Comparison of ENCODE assay signal across 17 cellular contexts in the genomic region with DNA sequence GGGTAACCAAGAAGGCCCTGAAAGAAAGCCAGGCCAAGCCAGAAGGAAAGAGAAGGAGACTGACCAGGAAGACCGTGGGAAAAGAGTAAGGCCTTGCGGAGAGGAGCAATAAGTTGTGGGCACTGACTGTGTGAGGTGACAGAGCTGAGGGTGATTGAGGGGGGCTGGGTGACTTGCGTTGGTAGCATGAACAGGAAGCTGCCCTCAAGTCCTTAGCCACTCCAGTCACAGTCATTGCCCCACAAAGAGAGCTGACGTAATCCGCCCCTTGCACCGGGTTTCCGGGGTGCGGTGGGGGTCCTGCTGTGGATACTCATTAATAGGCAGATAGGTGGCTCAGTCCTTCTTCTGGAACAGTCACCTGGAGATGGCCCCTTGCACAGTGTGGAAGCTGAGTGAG. TPM values are rescaled to one million over a fixed set of nuclear protein-coding genes. Genes with fewer than 3 reads are reported as not detected.
DNase-seq lines count a peak whose midpoint lies in the region; ATAC-seq and TF ChIP-seq lines count a peak whose summit lies in the region.
"Had no signal": no experiment of that assay in that cellular context is flagged by ENCODE, and none has a peak within 500 bp of the region (broad histone marks: within the 10 kb centered on the region; RNA-seq: fewer than 3 reads in every experiment).

No MANE protein-coding gene starts in this region.

- H3K27me3 ChIP-seq in BLaER1 treated with 17β-estradiol and CSF1 and Interleukin-3, amounts not matched to agents 10 nM and 100 nM = no peaks in the 10 kb centered on the region
- H3K27me3 ChIP-seq in Karpas-422 (ENCODE audit: low read length) (no peaks in the 10 kb centered on the region), colonic mucosa (no peaks in the 10 kb centered on the region)

- H3K4me1 ChIP-seq in BLaER1 treated with 17β-estradiol and CSF1 and Interleukin-3, amounts not matched to agents 10 nM and 100 nM = peaks cover 58 to 88% (median 73%) of the 10 kb centered on the region in 10 experiments
- H3K4me1 ChIP-seq in Karpas-422 (ENCODE audit: low read length) (peaks cover 14% of the 10 kb centered on the region), colonic mucosa (peaks cover 5% of the 10 kb centered on the region)

- no peak for TF ChIP-seq CTCF in colonic mucosa (IDR thresholded peaks at IDR 0.05)

- H4K20me1 ChIP-seq in BLaER1 treated with 17β-estradiol and CSF1 and Interleukin-3, amounts not matched to agents 10 nM and 100 nM = no peaks in the 10 kb centered on the region
- H4K20me1 ChIP-seq in Karpas-422 (ENCODE audit: insufficient read depth, low read depth, low read length) = no peaks in the 10 kb centered on the region

- peak in 1 of 2 donors; percentile 72 for ATAC-seq in natural killer cell treated with Interleukin-12 subunit alpha and Interleukin-12 subunit beta and Interleukin-15 and Interleukin-18, amount 100 ng/mL, for 72 hours
- ATAC-seq in GM19463 (IDR thresholded peaks at IDR 0.05; ENCODE audit: unreplicated experiment) = no peak
- no peak for ATAC-seq in activated naive CD4-positive, alpha-beta T cell treated with anti-CD3 and anti-CD28 coated beads, Interleukin-2, amount 50 U/mL, for 72 hours

- peak overlapping the region in 2 of 11 experiments; percentile 29 to 40; a peak in 3 of 22 replicates for H3K9ac ChIP-seq in BLaER1 treated with 17β-estradiol and CSF1 and Interleukin-3, amounts not matched to agents 10 nM and 100 nM
- H3K9ac ChIP-seq in Karpas-422 (ENCODE audit: low read length) (no peak overlapping the region), colonic mucosa (ENCODE audit: low read depth in 2 of 2, low read length in 2 of 2) (no peak overlapping the region)

- peak overlapping the region in 1 of 2 donors; percentile 78 for H3K27ac Mint-ChIP-seq in natural killer cell treated with Interleukin-12 subunit alpha and Interleukin-12 subunit beta and Interleukin-15 and Interleukin-18, amount 100 ng/mL, for 72 hours
- H3K27ac Mint-ChIP-seq in activated naive CD4-positive, alpha-beta T cell treated with anti-CD3 and anti-CD28 coated beads, Interleukin-2, amount 50 U/mL, for 72 hours = no peak overlapping the region

- H3K9me3 ChIP-seq in BLaER1 treated with 17β-estradiol and CSF1 and Interleukin-3, amounts not matched to agents 10 nM and 100 nM (replicated peaks in 1 of 11) = peaks cover 0 to 22% (median 4%) of the 10 kb centered on the region in 11 experiments; a peak in 9 of 22 replicates
- H3K9me3 ChIP-seq in Karpas-422 (ENCODE audit: low read length) = no peaks in the 10 kb centered on the region
- no peaks in the 10 kb centered on the region for H3K9me3 ChIP-seq in colonic mucosa

- H3K36me3 ChIP-seq in BLaER1 treated with 17β-estradiol and CSF1 and Interleukin-3, amounts not matched to agents 10 nM and 100 nM = no peaks in the 10 kb centered on the region
- H3K36me3 ChIP-seq in Karpas-422 (ENCODE audit: insufficient read depth, low read length) (no peaks in the 10 kb centered on the region), colonic mucosa (no peaks in the 10 kb centered on the region)

- H3K4me3 Mint-ChIP-seq in natural killer cell treated with Interleukin-12 subunit alpha and Interleukin-12 subunit beta and Interleukin-15 and Interleukin-18, amount 100 ng/mL, for 72 hours = peak overlapping the region; percentile 3
- H3K4me3 Mint-ChIP-seq: H9 had no signal

- intact Hi-C loops in colonic mucosa (cut with DNase I) = no loop called here

- DNase-seq in Karpas-422 (peak; percentile 19), colonic mucosa (no peak), midbrain (lab: John Stamatoyannopoulos, UW) (no peak)
- DNase-seq in natural killer cell treated with Interleukin-12 subunit alpha and Interleukin-12 subunit beta and Interleukin-15 and Interleukin-18, amount 100 ng/mL, for 72 hours (ENCODE audit: low spot score) = no peak
- no peak for DNase-seq in activated naive CD4-positive, alpha-beta T cell treated with anti-CD3 and anti-CD28 coated beads, Interleukin-2, amount 50 U/mL, for 72 hours (ENCODE audit: low spot score in 2 of 2)
- DNase-seq: Calu3, DMS53, H9, IMR-90, Kasumi-1, MM.1S, NCI-H1417 treated with DMSO at 0.1 percent for 48 hours, NCI-H2029, NCI-H774 had no signal

- H3K36me3 Mint-ChIP-seq in natural killer cell treated with Interleukin-12 subunit alpha and Interleukin-12 subunit beta and Interleukin-15 and Interleukin-18, amount 100 ng/mL, for 72 hours = no peaks in the 10 kb centered on the region
- H3K36me3 Mint-ChIP-seq in activated naive CD4-positive, alpha-beta T cell treated with anti-CD3 and anti-CD28 coated beads, Interleukin-2, amount 50 U/mL, for 72 hours = no peaks in the 10 kb centered on the region

- peak overlapping the region; percentile 45 to 83 (median 68) for H3K4me2 ChIP-seq in BLaER1 treated with 17β-estradiol and CSF1 and Interleukin-3, amounts not matched to agents 10 nM and 100 nM
- no peak overlapping the region for H3K4me2 ChIP-seq in Karpas-422 (ENCODE audit: low read depth, low read length, poor library complexity, severe bottlenecking)

- H3K79me2 ChIP-seq in Karpas-422 (ENCODE audit: low read length) = no peaks in the 10 kb centered on the region

- peak overlapping the region in 9 of 11 experiments; percentile 30 to 97 (median 91); a peak in 17 of 22 replicates for H3K27ac ChIP-seq in BLaER1 treated with 17β-estradiol and CSF1 and Interleukin-3, amounts not matched to agents 10 nM and 100 nM
- H3K27ac ChIP-seq in Karpas-422 (ENCODE audit: low read length) (no peak overlapping the region), colonic mucosa (peak overlapping the region; percentile 75)

- H3K9me3 Mint-ChIP-seq in natural killer cell treated with Interleukin-12 subunit alpha and Interleukin-12 subunit beta and Interleukin-15 and Interleukin-18, amount 100 ng/mL, for 72 hours = no peaks in the 10 kb centered on the region
- no peaks in the 10 kb centered on the region for H3K9me3 Mint-ChIP-seq in activated naive CD4-positive, alpha-beta T cell treated with anti-CD3 and anti-CD28 coated beads, Interleukin-2, amount 50 U/mL, for 72 hours
- H3K9me3 Mint-ChIP-seq: H9 had no signal

- peaks cover 0 to 21% of the 10 kb centered on the region in 2 donors for H3K4me1 Mint-ChIP-seq in natural killer cell treated with Interleukin-12 subunit alpha and Interleukin-12 subunit beta and Interleukin-15 and Interleukin-18, amount 100 ng/mL, for 72 hours (ENCODE audit: low read depth in 2 of 2)
- H3K4me1 Mint-ChIP-seq: H9 had no signal

- no peaks in the 10 kb centered on the region for H3K9me2 ChIP-seq in Karpas-422 (replicated peaks; ENCODE audit: insufficient read depth, low read length)

- H2AFZ ChIP-seq in Karpas-422 (ENCODE audit: low read length) = no peak overlapping the region

- H3K27me3 Mint-ChIP-seq in natural killer cell treated with Interleukin-12 subunit alpha and Interleukin-12 subunit beta and Interleukin-15 and Interleukin-18, amount 100 ng/mL, for 72 hours = peaks cover 0 to 14% of the 10 kb centered on the region in 2 donors

- 0 out of 20 replicates have a peak overlapping the region, but pooled peaks of 1 of the 10 experiments have one; percentile 5 for H3K4me3 ChIP-seq in BLaER1 treated with 17β-estradiol and CSF1 and Interleukin-3, amounts not matched to agents 10 nM and 100 nM
- no peak overlapping the region for H3K4me3 ChIP-seq in Karpas-422 (ENCODE audit: low read length)
- H3K4me3 ChIP-seq in colonic mucosa = no peak overlapping the region

RNA-seq across cellular contexts. Expression of gene DMBT1, which starts 16.1 kb away (rescaled TPM):
- not detected in 2 replicates for total RNA-seq in Karpas-422 (2014; rRNA removed; shearing (Covaris generic); ENCODE audit: low replicate concordance)
- 100 to 1,000 TPM in 1 of 2 donors, 10 to 100 TPM in 1; 33.6 to 165 TPM for total RNA-seq in colonic mucosa
- total RNA-seq in natural killer cell treated with Interleukin-12 subunit alpha and Interleukin-12 subunit beta and Interleukin-15 and Interleukin-18, amount 100 ng/mL, for 72 hours = not detected
- not detected for total RNA-seq in activated naive CD4-positive, alpha-beta T cell treated with anti-CD3 and anti-CD28 coated beads, Interleukin-2, amount 50 U/mL, for 72 hours
- total RNA-seq: A673 had no signal

Comparison
In these comparisons a context has a peak if more than half of its experiments do, and no peak if none do; other contexts are left out.
1. RNA of gene DMBT1, which starts 16.1 kb away (total RNA-seq): 33.6 to 165 TPM in colonic mucosa; not detected in Karpas-422, not detected in natural killer cell treated with Interleukin-12 subunit alpha and Interleukin-12 subunit beta and Interleukin-15 and Interleukin-18, amount 100 ng/mL, for 72 hours and not detected in activated naive CD4-positive, alpha-beta T cell treated with anti-CD3 and anti-CD28 coated beads, Interleukin-2, amount 50 U/mL, for 72 hours; every median in the first group is over 10 times any median in the second.